14 cellular contexts compared by ENCODE assay signal in genomic region chr9:83625120-83625710, GRCh38. TPM values are rescaled to one million over a fixed set of nuclear protein-coding genes. Genes with fewer than 3 reads are reported as not detected.
DNase-seq lines count a peak whose midpoint lies in the region; ATAC-seq and TF ChIP-seq lines count a peak whose summit lies in the region.
"Had no signal": no experiment of that assay in that cellular context is flagged by ENCODE, and none has a peak within 500 bp of the region (broad histone marks: within the 10 kb centered on the region; RNA-seq: fewer than 3 reads in every experiment).

No MANE protein-coding gene starts in this region.

- H3K27ac Mint-ChIP-seq in activated T-cell treated with anti-CD3 and anti-CD28 coated beads, Interleukin-2, amount 50 U/mL, for 72 hours, result peak overlapping the region; percentile 6
- H3K27ac Mint-ChIP-seq in IgD-negative memory B cell, result peak overlapping the region in 2 of 3 donors; percentile 37 to 64
- H3K27ac Mint-ChIP-seq in activated B cell treated with CpG ODN at 0.5 μM for 24 hours, result no peak overlapping the region
- H3K27ac Mint-ChIP-seq in nephron, result no peak overlapping the region

- peaks cover 0 to 5% of the 10 kb centered on the region in 2 donors for H3K4me1 ChIP-seq in ascending aorta

- no peaks in the 10 kb centered on the region for H3K9me3 Mint-ChIP-seq in activated T-cell treated with anti-CD3 and anti-CD28 coated beads, Interleukin-2, amount 50 U/mL, for 72 hours
- no peaks in the 10 kb centered on the region for H3K9me3 Mint-ChIP-seq in IgD-negative memory B cell
- no peaks in the 10 kb centered on the region for H3K9me3 Mint-ChIP-seq in activated B cell treated with CpG ODN at 0.5 μM for 24 hours
- no peaks in the 10 kb centered on the region for H3K9me3 Mint-ChIP-seq in nephron

- no peaks in the 10 kb centered on the region for H3K27me3 Mint-ChIP-seq in activated T-cell treated with anti-CD3 and anti-CD28 coated beads, Interleukin-2, amount 50 U/mL, for 72 hours (ENCODE audit: low read depth)
- H3K27me3 Mint-ChIP-seq in IgD-negative memory B cell (no peaks in the 10 kb centered on the region), activated B cell treated with CpG ODN at 0.5 μM for 24 hours (no peaks in the 10 kb centered on the region), nephron (ENCODE audit: low read depth) (peaks cover 10% of the 10 kb centered on the region)

- no peak overlapping the region for H3K27ac ChIP-seq in ascending aorta
- H3K27ac ChIP-seq: heart right ventricle, parathyroid adenoma had no signal

- no peak for ATAC-seq in activated T-cell treated with anti-CD3 and anti-CD28 coated beads, Interleukin-2, amount 50 U/mL, for 72 hours (replicated peaks in 1 of 2)
- no peak for ATAC-seq in activated B cell treated with CpG ODN at 0.5 μM for 24 hours (ENCODE audit: low read depth)
- no peak for ATAC-seq in HG03097 (IDR thresholded peaks at IDR 0.05; ENCODE audit: low FRiP score, unreplicated experiment)
- no peak for ATAC-seq in GM18505 (IDR thresholded peaks at IDR 0.05; ENCODE audit: unreplicated experiment)
- ATAC-seq: heart right ventricle had no signal

- H3K4me3 Mint-ChIP-seq in activated T-cell treated with anti-CD3 and anti-CD28 coated beads, Interleukin-2, amount 50 U/mL, for 72 hours, result peak overlapping the region in 1 of 2 donors; percentile 4
- H3K4me3 Mint-ChIP-seq in IgD-negative memory B cell (peak overlapping the region in 3 of 4 donors; percentile 49 to 60 (median 54)), activated B cell treated with CpG ODN at 0.5 μM for 24 hours (peak overlapping the region; percentile 1), nephron (peak overlapping the region; percentile 6 to 37 (median 9))

- no peaks in the 10 kb centered on the region for H3K27me3 ChIP-seq in ascending aorta
- H3K27me3 ChIP-seq: heart right ventricle had no signal

- no peak for TF ChIP-seq POLR2A in GM18505 (IDR thresholded peaks at IDR 0.05; ENCODE audit: borderline replicate concordance, extremely low read depth, insufficient read depth, insufficient read length)

- H3K9me3 ChIP-seq in ascending aorta, result no peaks in the 10 kb centered on the region
- H3K9me3 ChIP-seq: heart right ventricle had no signal

- peaks cover 35% of the 10 kb centered on the region for H3K4me1 Mint-ChIP-seq in activated T-cell treated with anti-CD3 and anti-CD28 coated beads, Interleukin-2, amount 50 U/mL, for 72 hours (ENCODE audit: low read depth)
- peaks cover 21 to 29% (median 26%) of the 10 kb centered on the region in 3 donors for H3K4me1 Mint-ChIP-seq in IgD-negative memory B cell
- peaks cover 33% of the 10 kb centered on the region for H3K4me1 Mint-ChIP-seq in activated B cell treated with CpG ODN at 0.5 μM for 24 hours
- H3K4me1 Mint-ChIP-seq in nephron, result peaks cover 26% of the 10 kb centered on the region

- no peak overlapping the region for H3K4me3 ChIP-seq in ascending aorta
- H3K4me3 ChIP-seq: heart right ventricle had no signal

- H3K36me3 Mint-ChIP-seq in activated T-cell treated with anti-CD3 and anti-CD28 coated beads, Interleukin-2, amount 50 U/mL, for 72 hours (ENCODE audit: insufficient read depth in 2 of 2), result peaks cover 3 to 4% of the 10 kb centered on the region in 2 donors
- peaks cover 1% of the 10 kb centered on the region for H3K36me3 Mint-ChIP-seq in IgD-negative memory B cell
- peaks cover 30% of the 10 kb centered on the region for H3K36me3 Mint-ChIP-seq in activated B cell treated with CpG ODN at 0.5 μM for 24 hours (ENCODE audit: low read depth)
- H3K36me3 Mint-ChIP-seq in nephron (ENCODE audit: low read depth), result peaks cover 6% of the 10 kb centered on the region

- CTCF ChIA-PET in activated B cell treated with CpG ODN at 0.5 μM for 24 hours (lab: Charles Lee), result interaction anchor here (1.9 kb wide), 1 partner anchor 24 kb away, joined by 6 read pairs; no protein-coding TSS in a partner anchor

- no peak for TF ChIP-seq CTCF in activated B cell treated with CpG ODN at 0.5 μM for 24 hours (IDR thresholded peaks at IDR 0.05)
- TF ChIP-seq CTCF in nephron (IDR thresholded peaks at IDR 0.05; ENCODE audit: unreplicated experiment in 3 of 3), result no peak
- no peak for TF ChIP-seq CTCF in ascending aorta (IDR thresholded peaks at IDR 0.05)

- peaks cover 0 to 14% of the 10 kb centered on the region in 2 donors for H3K36me3 ChIP-seq in ascending aorta

- no peak for DNase-seq in activated T-cell treated with anti-CD3 and anti-CD28 coated beads, Interleukin-2, amount 50 U/mL, for 72 hours
- no peak for DNase-seq in activated T-cell treated with anti-CD3 and anti-CD28 coated beads for 4 hours
- no peak for DNase-seq in activated B cell treated with CpG ODN at 0.5 μM for 24 hours
- no peak for DNase-seq in ascending aorta (ENCODE audit: low spot score in 2 of 2)
- DNase-seq: COR-L47; H7; heart right ventricle; NCI-H1105; stimulated activated CD4-positive, alpha-beta T cell treated with anti-CD3 and anti-CD28 coated beads, Interleukin-1b, Interleukin-23, amount 100 ng/mL, for 48 hours had no signal

- POLR2A ChIA-PET in activated B cell treated with CpG ODN at 0.5 μM for 24 hours (lab: Charles Lee), result interaction anchor here (1.3 kb wide), 1 partner anchor 15 kb away, joined by 3 read pairs; no protein-coding TSS in a partner anchor

- intact Hi-C loops in activated B cell treated with CpG ODN at 0.5 μM for 24 hours (cut with micrococcal nuclease), result no loop called here
- intact Hi-C loops in ascending aorta (cut with DNase I), result no loop called here

RNA-seq across cellular contexts. Expression of gene IDNK, which starts 2.3 kb away (rescaled TPM):
- 10 to 100 TPM; 10.6 to 10.7 TPM for total RNA-seq in activated T-cell treated with anti-CD3 and anti-CD28 coated beads, Interleukin-2, amount 50 U/mL, for 72 hours
- 20.9 TPM for polyA plus RNA-seq in IgD-negative memory B cell
- total RNA-seq in activated B cell treated with CpG ODN at 0.5 μM for 24 hours, result 7.9 and 8.4 TPM in 2 replicates
- total RNA-seq in ascending aorta, result not detected

Comparison
In these comparisons a context has a peak if more than half of its experiments do, and no peak if none do; other contexts are left out.
1. H3K27ac Mint-ChIP-seq: peak in activated T-cell treated with anti-CD3 and anti-CD28 coated beads, Interleukin-2, amount 50 U/mL, for 72 hours (single experiment) and IgD-negative memory B cell (2 of 3); none in activated B cell treated with CpG ODN at 0.5 μM for 24 hours (single experiment) and nephron (0 of 3).